20 cellular contexts compared by ENCODE assay signal in the genomic region with DNA sequence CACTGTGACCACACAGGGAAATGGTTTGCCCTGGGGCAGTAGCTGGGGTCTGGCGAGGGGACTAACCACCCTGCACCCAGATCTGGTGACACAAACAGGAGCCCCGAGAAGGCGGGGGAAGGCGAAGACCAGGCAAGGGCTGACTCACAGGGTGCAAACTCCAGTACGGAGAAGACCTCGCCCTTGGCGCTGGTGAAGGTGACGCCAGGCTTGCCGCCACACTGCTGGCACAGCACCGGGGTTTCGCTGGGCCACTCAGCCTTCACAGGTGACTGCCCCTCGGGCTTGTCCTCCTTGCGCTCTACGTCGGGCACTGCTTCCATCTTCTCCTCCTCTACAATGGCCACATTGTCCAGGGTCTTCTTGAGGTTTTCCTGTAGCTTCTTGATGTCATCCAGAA. TPM values are rescaled to one million over a fixed set of nuclear protein-coding genes. Genes with fewer than 3 reads are reported as not detected.
DNase-seq lines count a peak whose midpoint lies in the region; ATAC-seq, FAIRE-seq and TF ChIP-seq lines count a peak whose summit lies in the region.
"Had no signal": no experiment of that assay in that cellular context is flagged by ENCODE, and none has a peak within 500 bp of the region (broad histone marks: within the 10 kb centered on the region; RNA-seq: fewer than 3 reads in every experiment).

No MANE protein-coding gene starts in this region.

- H3K9me3 ChIP-seq in IMR-90 (ENCODE audit: control insufficient read depth, insufficient read depth, low read length) (no peaks in the 10 kb centered on the region), PC-3 (ENCODE audit: low read length) (no peaks in the 10 kb centered on the region), kidney (ENCODE audit: control insufficient read depth in 1 of 2, low read length in 2 of 2) (no peaks in the 10 kb centered on the region), small intestine (ENCODE audit: control insufficient read depth, low read depth) (no peaks in the 10 kb centered on the region), trophoblast cell (ENCODE audit: insufficient read depth, low read depth, low read length) (peaks cover 6% of the 10 kb centered on the region)
- H3K9me3 ChIP-seq: Caco-2 had no signal

- H3K79me2 ChIP-seq in PC-3 (ENCODE audit: low read length) (no peaks in the 10 kb centered on the region), trophoblast cell (ENCODE audit: control insufficient read depth, insufficient read depth, low read length, poor library complexity) (no peaks in the 10 kb centered on the region)

- H3K18ac ChIP-seq in IMR-90 (ENCODE audit: low read depth, low read length): no peak overlapping the region
- no peak overlapping the region for H3K18ac ChIP-seq in trophoblast cell (ENCODE audit: low read length)

- no peak for TF ChIP-seq CTCF in IMR-90 (conservative IDR thresholded peaks at IDR 0.05; ENCODE audit: low read depth, low read length)
- TF ChIP-seq CTCF in PC-3 (conservative IDR thresholded peaks at IDR 0.05; ENCODE audit: low read depth, low read length): no peak
- no peak for TF ChIP-seq CTCF in kidney (IDR thresholded peaks at IDR 0.05; ENCODE audit: borderline replicate concordance, extremely low read depth, insufficient read depth)

- no peaks in the 10 kb centered on the region for H3K27me3 ChIP-seq in IMR-90 (ENCODE audit: control insufficient read depth, insufficient read depth, low read length)
- no peaks in the 10 kb centered on the region for H3K27me3 ChIP-seq in PC-3 (ENCODE audit: low read length)
- no peaks in the 10 kb centered on the region for H3K27me3 ChIP-seq in small intestine (ENCODE audit: control insufficient read depth in 2 of 2, insufficient read depth in 2 of 2, low read length in 2 of 2)
- H3K27me3 ChIP-seq in trophoblast cell (ENCODE audit: insufficient read depth, low read length): no peaks in the 10 kb centered on the region

- H2BK12ac ChIP-seq in trophoblast cell (ENCODE audit: low read length): no peak overlapping the region

- H4K91ac ChIP-seq in IMR-90 (ENCODE audit: insufficient read depth, low read depth, low read length): no peak overlapping the region
- no peak overlapping the region for H4K91ac ChIP-seq in trophoblast cell (ENCODE audit: low read depth, low read length)

- H4K5ac ChIP-seq in IMR-90 (ENCODE audit: low read depth, low read length): no peak overlapping the region

- H2BK5ac ChIP-seq in IMR-90 (ENCODE audit: low read depth, low read length, poor library complexity, severe bottlenecking) (no peak overlapping the region), trophoblast cell (ENCODE audit: low read depth, low read length, poor library complexity) (no peak overlapping the region)

- peaks cover 25% of the 10 kb centered on the region for H3F3A ChIP-seq in PC-3 (ENCODE audit: low read length, unreplicated experiment)

- H3K9me1 ChIP-seq in IMR-90 (ENCODE audit: insufficient read depth, low read length): no peaks in the 10 kb centered on the region

- dilution Hi-C loops in IMR-90 (cut with HindIII; ENCODE audit: low sequenced_read_pairs, unreplicated experiment): no loop called here

- intact Hi-C loops in IMR-90 (cut with micrococcal nuclease) (no loop called here), PC-3 (cut with micrococcal nuclease) (no loop called here), kidney (cut with DNase I) (loop anchor here (5.0 kb wide), 1 partner anchor 89 kb away; a partner anchor contains a TSS)

- H3K27ac ChIP-seq in IMR-90 (ENCODE audit: insufficient read depth, low read length) (no peak overlapping the region), PC-3 (ENCODE audit: low read length) (peak overlapping the region; percentile 79), kidney (ENCODE audit: low read depth in 2 of 2, low read length in 2 of 2) (no peak overlapping the region), small intestine (ENCODE audit: low read depth in 1 of 2, low read length in 1 of 2) (peak overlapping the region in 1 of 2 donors; percentile 63), trophoblast cell (ENCODE audit: low read depth, low read length) (no peak overlapping the region)
- H3K27ac ChIP-seq: C4-2B, HL-60 had no signal

- H2AK9ac ChIP-seq in IMR-90 (replicated peaks; ENCODE audit: low read depth, low read length, poor library complexity): peak overlapping the region; percentile 53

- no peak for TF ChIP-seq RAD21 in IMR-90 (IDR thresholded peaks at IDR 0.05; ENCODE audit: low read length)

- POLR2A ChIA-PET in IMR-90 (lab: Charles Lee; ENCODE audit: unreplicated experiment) (no interaction called here), PC-3 (lab: Charles Lee; ENCODE audit: unreplicated experiment) (interaction anchor here (0.6 kb wide), 1 partner anchor 63 kb away, joined by 3 read pairs; no protein-coding TSS in a partner anchor)

- H2BK120ac ChIP-seq in IMR-90 (ENCODE audit: low read depth, low read length): no peak overlapping the region
- no peak overlapping the region for H2BK120ac ChIP-seq in trophoblast cell (ENCODE audit: insufficient read depth, low read length, poor library complexity)

- no peak overlapping the region for H3K4me2 ChIP-seq in IMR-90 (ENCODE audit: low read depth, low read length)
- H3K4me2 ChIP-seq in PC-3 (ENCODE audit: low read length): no peak overlapping the region; the same call in 1 of the 2 replicates
- no peak overlapping the region for H3K4me2 ChIP-seq in trophoblast cell (ENCODE audit: low read length)
- H3K4me2 ChIP-seq: GM23338 had no signal

- no peak overlapping the region for H4K12ac ChIP-seq in trophoblast cell (ENCODE audit: low read depth, low read length)

- no peak for TF ChIP-seq POLR2A in IMR-90 (IDR thresholded peaks at IDR 0.05; ENCODE audit: low read depth, low read length)

- H4K8ac ChIP-seq in IMR-90 (ENCODE audit: low read depth in 2 of 2, low read length in 2 of 2) (no peak overlapping the region), trophoblast cell (ENCODE audit: low read depth, low read length) (no peak overlapping the region)

- no peaks in the 10 kb centered on the region for H3K9me2 ChIP-seq in PC-3 (replicated peaks; ENCODE audit: low read length)

- in situ Hi-C loops in IMR-90 (cut with MboI; ENCODE audit: low sequenced_read_pairs): loop anchor here (5.0 kb wide), 1 partner anchor 94 kb away; no protein-coding TSS in a partner anchor

- H3K23ac ChIP-seq in IMR-90 (ENCODE audit: low read depth, low read length) (no peak overlapping the region), trophoblast cell (ENCODE audit: low read length) (no peak overlapping the region)

- DNase-seq in IMR-90 (no peak), PC-3 (peak; percentile 43), kidney (peak; percentile 68), small intestine (peak; percentile 93), trophoblast cell (no peak)
- DNase-seq: ACHN; Caco-2; CD4-positive, alpha-beta T cell; HCEC 1CT had no signal

- no peak overlapping the region for H2BK15ac ChIP-seq in IMR-90 (ENCODE audit: low read depth, low read length)

- H3K4ac ChIP-seq in IMR-90 (ENCODE audit: low read depth, low read length): no peak overlapping the region
- no peak overlapping the region for H3K4ac ChIP-seq in trophoblast cell (ENCODE audit: low read depth, low read length)

- CTCF ChIA-PET in IMR-90 (lab: Yijun Ruan, JAX) (no interaction called here), PC-3 (lab: Charles Lee) (interaction anchor here (1.2 kb wide), 2 partner anchors 26 to 30 kb away, joined by 4 to 7 read pairs; no protein-coding TSS in a partner anchor)

- BruUV-seq in IMR-90 (replicated peaks; lab: Mats Ljungman, UMichigan) (no TSS peak), PC-3 (replicated peaks; lab: Mats Ljungman, UMichigan) (no TSS peak)

- H3K4me3 ChIP-seq in IMR-90 (ENCODE audit: insufficient read depth, low read depth, low read length): no peak overlapping the region
- no peak overlapping the region for H3K4me3 ChIP-seq in PC-3 (ENCODE audit: low read length)
- no peak overlapping the region for H3K4me3 ChIP-seq in kidney (ENCODE audit: low read length in 2 of 2)
- no peak overlapping the region for H3K4me3 ChIP-seq in small intestine (ENCODE audit: low read depth in 1 of 2, low read length in 2 of 2)
- H3K4me3 ChIP-seq in trophoblast cell (ENCODE audit: low read depth, low read length): no peak overlapping the region
- H3K4me3 ChIP-seq: GM23338 had no signal

- H3K56ac ChIP-seq in IMR-90 (ENCODE audit: extremely low read depth, insufficient read depth, low read length): no peak overlapping the region

- FAIRE-seq in kidney (lab: Jason Lieb, UNC): no peak
- FAIRE-seq in small intestine (lab: Jason Lieb, UNC): no peak
- FAIRE-seq: A204.1, D721Med, G401.6, GM12891, GM19239, H54 had no signal

- no peak overlapping the region for H2BK20ac ChIP-seq in IMR-90 (ENCODE audit: low read depth, low read length)

- ATAC-seq in IMR-90 (ENCODE audit: low read depth) (no peak), PC-3 (no peak), HG03045 (IDR thresholded peaks at IDR 0.05; ENCODE audit: unreplicated experiment) (no peak)
- ATAC-seq: GM23338 had no signal

- no peaks in the 10 kb centered on the region for H3K4me1 ChIP-seq in IMR-90 (ENCODE audit: control insufficient read depth, insufficient read depth, low read length)
- peaks cover 44% of the 10 kb centered on the region for H3K4me1 ChIP-seq in PC-3 (ENCODE audit: insufficient read depth, low read length)
- H3K4me1 ChIP-seq in kidney (ENCODE audit: control insufficient read depth in 1 of 2, insufficient read depth in 1 of 2, low read depth in 1 of 2, low read length in 2 of 2): no peaks in the 10 kb centered on the region
- peaks cover 0 to 4% of the 10 kb centered on the region in 2 donors for H3K4me1 ChIP-seq in small intestine (ENCODE audit: control insufficient read depth in 2 of 2, insufficient read depth in 1 of 2, low read depth in 1 of 2, low read length in 1 of 2)
- peaks cover 0 to 3% of the 10 kb centered on the region in 2 experiments for H3K4me1 ChIP-seq in trophoblast cell (ENCODE audit: control insufficient read depth in 1 of 2, insufficient read depth in 2 of 2, low read length in 2 of 2)
- H3K4me1 ChIP-seq: Caco-2 had no signal

- H3K79me1 ChIP-seq in IMR-90 (ENCODE audit: low read depth in 1 of 2, low read length in 2 of 2) (peaks cover 0 to 3% of the 10 kb centered on the region in 2 experiments; a peak in 2 of 4 replicates), trophoblast cell (ENCODE audit: low read length) (no peaks in the 10 kb centered on the region)

- H3K36me3 ChIP-seq in IMR-90 (ENCODE audit: control insufficient read depth, insufficient read depth, low read length): peaks cover 69% of the 10 kb centered on the region
- H3K36me3 ChIP-seq in PC-3 (ENCODE audit: low read depth, low read length): peaks cover 65% of the 10 kb centered on the region
- H3K36me3 ChIP-seq in kidney (ENCODE audit: control insufficient read depth in 1 of 2, insufficient read depth in 2 of 2, low read length in 2 of 2): peaks cover 30 to 48% of the 10 kb centered on the region in 2 donors
- H3K36me3 ChIP-seq in small intestine (ENCODE audit: control insufficient read depth in 2 of 2, insufficient read depth in 2 of 2, low read length in 2 of 2): peaks cover 14 to 18% of the 10 kb centered on the region in 2 donors
- H3K36me3 ChIP-seq in trophoblast cell (ENCODE audit: control insufficient read depth in 1 of 2, insufficient read depth in 2 of 2, low read length in 2 of 2): peaks cover 65 to 67% of the 10 kb centered on the region in 2 experiments

- H2AFZ ChIP-seq in IMR-90 (replicated peaks; ENCODE audit: low read length, poor library complexity): no peak overlapping the region
- no peak overlapping the region for H2AFZ ChIP-seq in PC-3 (ENCODE audit: low read length)
- no peak overlapping the region for H2AFZ ChIP-seq in trophoblast cell (ENCODE audit: insufficient read depth, low read length, poor library complexity)
- H2AFZ ChIP-seq: GM23338 had no signal

- H3K9ac ChIP-seq in IMR-90 (ENCODE audit: low read depth, low read length) (no peak overlapping the region), PC-3 (ENCODE audit: low read length) (no peak overlapping the region), kidney (ENCODE audit: low read length in 2 of 2) (no peak overlapping the region), trophoblast cell (ENCODE audit: low read length) (no peak overlapping the region)

- H2AK5ac ChIP-seq in IMR-90 (ENCODE audit: low read depth, low read length): no peak overlapping the region
- H2AK5ac ChIP-seq in trophoblast cell (ENCODE audit: low read length): no peak overlapping the region

- H3K14ac ChIP-seq in IMR-90 (replicated peaks; ENCODE audit: low read depth, low read length) (no peak overlapping the region), trophoblast cell (ENCODE audit: low read length) (no peak overlapping the region)

- WGBS in IMR-90 (ENCODE audit: extremely low coverage in 2 of 2, insufficient read length in 1 of 2), 2 experiments: 96% methylated on average over 11 of the region's 15 CpGs; no CpG with 5 or more reads in 1 of the 2 experiments
- WGBS in small intestine, 3 donors: 27 to 77% (median 34%) methylated on average over 12 to 15 of the region's 15 CpGs
- WGBS in trophoblast cell (ENCODE audit: extremely low coverage, insufficient coverage, insufficient read length): no CpG with 5 or more reads among the region's 15 CpGs

- H4K20me1 ChIP-seq in IMR-90 (ENCODE audit: insufficient read depth, low read length) (peaks cover 4% of the 10 kb centered on the region; the same call in 1 of the 2 replicates), PC-3 (ENCODE audit: low read length) (peaks cover 3% of the 10 kb centered on the region; the same call in 1 of the 2 replicates)

RNA-seq across cellular contexts. Expression of a gene that starts 11.6 kb away (rescaled TPM):
- total RNA-seq in IMR-90 (2012; rRNA removed): 44.4 and 45.8 TPM in 2 replicates
- polyA plus RNA-seq in IMR-90 (2012; rRNA removed): 82.7 and 94.2 TPM in 2 replicates
- 89.5 and 99.7 TPM in 2 replicates for polyA plus RNA-seq in IMR-90 (2012; cell fraction: cytosol; rRNA removed)
- 571 and 890 TPM in 2 replicates for polyA plus RNA-seq in IMR-90 (2012; cell fraction: nucleus; rRNA removed; ENCODE audit: low replicate concordance)
- total RNA-seq in PC-3 (2014; rRNA removed): 54.2 and 59.7 TPM in 2 replicates
- 10.4 TPM for total RNA-seq in kidney
- polyA plus RNA-seq in kidney (ENCODE audit: insufficient read depth, low read depth, low replicate concordance): 1.5 TPM
- 10 to 100 TPM; 10.5 to 12.7 (median 11.6) TPM for polyA plus RNA-seq in small intestine
- 22.4 and 23.4 TPM in 2 replicates for polyA plus RNA-seq in trophoblast cell (2013)
- polyA plus RNA-seq: IgD-negative memory B cell had no signal

RNA-seq across cellular contexts. Expression of a gene that starts 42.3 kb away (rescaled TPM):
- total RNA-seq in IMR-90 (2012; rRNA removed) (29.2 and 34.4 TPM in 2 replicates), PC-3 (2014; rRNA removed) (43.9 and 47.8 TPM in 2 replicates), kidney (37.6 TPM)
- polyA plus RNA-seq in IMR-90 (2012; rRNA removed) (38.6 and 48.6 TPM in 2 replicates), kidney (ENCODE audit: insufficient read depth, low read depth, low replicate concordance) (39.9 TPM), small intestine (10 to 100 TPM; 32.2 to 34.9 (median 32.5) TPM)
- 29.6 and 34.4 TPM in 2 replicates for polyA plus RNA-seq in IMR-90 (2012; cell fraction: cytosol; rRNA removed)
- polyA plus RNA-seq in IMR-90 (2012; cell fraction: nucleus; rRNA removed; ENCODE audit: low replicate concordance): 40.4 and 135 TPM in 2 replicates
- 24.2 and 25.4 TPM in 2 replicates for polyA plus RNA-seq in trophoblast cell (2013)

RNA-seq across cellular contexts. Expression of a gene that starts 57.0 kb away (rescaled TPM):
- total RNA-seq in IMR-90 (2012; rRNA removed) (17.6 and 20.0 TPM in 2 replicates), PC-3 (2014; rRNA removed) (64.7 and 77.3 TPM in 2 replicates), kidney (21.3 TPM)
- polyA plus RNA-seq in IMR-90 (2012; rRNA removed) (14.3 and 17.6 TPM in 2 replicates), kidney (ENCODE audit: insufficient read depth, low read depth, low replicate concordance) (5.5 TPM), small intestine (10 to 100 TPM in 1 of 3 donors, 1 to 10 TPM in 2; 5.7 to 12.2 (median 6.9) TPM)
- 9.1 and 12.2 TPM in 2 replicates for polyA plus RNA-seq in IMR-90 (2012; cell fraction: cytosol; rRNA removed)
- polyA plus RNA-seq in IMR-90 (2012; cell fraction: nucleus; rRNA removed; ENCODE audit: low replicate concordance): 43.5 and 62.5 TPM in 2 replicates
- polyA plus RNA-seq in trophoblast cell (2013): 13.1 and 13.4 TPM in 2 replicates

Comparison
In these comparisons a context has a peak if more than half of its experiments do, and no peak if none do; other contexts are left out.
1. DNase-seq: peak in PC-3 (single experiment), kidney (single experiment) and small intestine (single experiment); none in IMR-90 (single experiment) and trophoblast cell (0 of 2).